In the genomic region with DNA sequence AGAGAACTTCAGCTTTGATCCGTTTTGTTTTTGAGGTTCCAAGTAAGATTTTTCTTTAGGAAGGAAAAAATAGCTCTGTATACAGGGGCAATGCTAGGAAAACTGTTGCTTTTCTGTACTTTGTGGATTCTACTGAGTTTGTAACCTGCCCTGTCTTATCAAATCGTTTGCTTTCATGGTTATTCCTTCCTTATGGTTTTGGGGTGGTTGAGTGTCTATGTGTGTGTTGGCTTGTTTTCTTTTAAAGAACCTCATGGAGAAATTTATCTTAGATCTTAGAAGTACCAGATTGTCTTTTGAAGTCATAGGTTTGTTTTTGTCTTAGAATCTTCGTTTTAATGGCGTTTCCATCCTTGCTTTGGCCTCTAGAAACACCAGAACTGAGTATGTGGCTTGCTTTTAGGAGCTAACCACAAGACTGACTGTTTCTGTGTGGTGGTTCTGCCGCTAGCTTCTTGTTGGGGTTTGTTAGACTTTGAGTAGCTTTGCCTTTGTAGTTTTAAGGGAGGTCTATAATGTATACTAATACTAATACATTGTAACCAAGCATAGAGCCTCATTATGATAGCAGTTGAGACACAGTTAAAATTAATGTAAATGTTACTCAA, we compare ENCODE assay signal across 18 cellular contexts.
A peak's percentile ranks its signal among the peaks of the same experiment; 100 is the strongest.
DNase-seq lines count a peak whose midpoint lies in the region; ATAC-seq, FAIRE-seq and TF ChIP-seq lines count a peak whose summit lies in the region.
"Had no signal": no experiment of that assay in that cellular context is flagged by ENCODE, and none has a peak within 500 bp of the region (broad histone marks: within the 10 kb centered on the region; RNA-seq: fewer than 3 reads in every experiment).

No MANE protein-coding gene starts in this region.

- H3K27me3 Mint-ChIP-seq in activated CD8-positive, alpha-beta T cell treated with anti-CD3 and anti-CD28 coated beads for 36 hours = no peaks in the 10 kb centered on the region
- H3K27me3 Mint-ChIP-seq in naive B cell = no peaks in the 10 kb centered on the region
- H3K27me3 Mint-ChIP-seq: dendritic cell treated with granulocyte-macrophage colony-stimulating factor and Interleukin-4, amounts not matched to agents 40 ng/mL and 50 ng/mL, for 4 days had no signal

- intact Hi-C loops in activated CD8-positive, alpha-beta T cell treated with anti-CD3 and anti-CD28 coated beads for 36 hours (cut with micrococcal nuclease) = no loop called here

- CTCF ChIA-PET in activated CD8-positive, alpha-beta T cell treated with anti-CD3 and anti-CD28 coated beads for 36 hours (lab: Charles Lee) = no interaction called here

- POLR2A ChIA-PET in activated CD8-positive, alpha-beta T cell treated with anti-CD3 and anti-CD28 coated beads for 36 hours (lab: Charles Lee) = no interaction called here

- FAIRE-seq in frontal cortex (lab: Jason Lieb, UNC) = no peak
- FAIRE-seq: endothelial cell of umbilical vein, H54 had no signal

- peak overlapping the region; percentile 32 to 53 for H3K27ac Mint-ChIP-seq in activated naive CD4-positive, alpha-beta T cell treated with anti-CD3 and anti-CD28 coated beads, Interleukin-2, amount 50 U/mL, for 72 hours
- peak overlapping the region; percentile 76 for H3K27ac Mint-ChIP-seq in activated CD8-positive, alpha-beta T cell treated with anti-CD3 and anti-CD28 coated beads for 36 hours
- peak overlapping the region in 4 of 6 donors; percentile 9 to 85 (median 68) for H3K27ac Mint-ChIP-seq in naive B cell
- H3K27ac Mint-ChIP-seq: dendritic cell treated with granulocyte-macrophage colony-stimulating factor and Interleukin-4, amounts not matched to agents 40 ng/mL and 50 ng/mL, for 4 days had no signal

- no peak for TF ChIP-seq CTCF in activated CD8-positive, alpha-beta T cell treated with anti-CD3 and anti-CD28 coated beads for 36 hours (IDR thresholded peaks at IDR 0.05)

- peak; percentile 44 to 78 for ATAC-seq in activated naive CD4-positive, alpha-beta T cell treated with anti-CD3 and anti-CD28 coated beads, Interleukin-2, amount 50 U/mL, for 72 hours
- ATAC-seq in activated CD8-positive, alpha-beta T cell treated with anti-CD3 and anti-CD28 coated beads for 36 hours = peak; percentile 52
- no peak for ATAC-seq in naive B cell (ENCODE audit: low read depth in 2 of 2)
- ATAC-seq: heart left ventricle, left lobe of liver had no signal

- peaks cover 71% of the 10 kb centered on the region for H3K4me1 Mint-ChIP-seq in activated CD8-positive, alpha-beta T cell treated with anti-CD3 and anti-CD28 coated beads for 36 hours (ENCODE audit: low read depth)
- peaks cover 20 to 62% (median 34%) of the 10 kb centered on the region in 3 donors for H3K4me1 Mint-ChIP-seq in naive B cell

- DNase-seq in activated naive CD4-positive, alpha-beta T cell treated with anti-CD3 and anti-CD28 coated beads, Interleukin-2, amount 50 U/mL, for 72 hours (ENCODE audit: low spot score in 2 of 2) = no peak
- no peak for DNase-seq in activated naive CD4-positive, alpha-beta T cell treated with Interleukin-2 at 50 U/mL for 16 hours
- DNase-seq in activated CD8-positive, alpha-beta T cell treated with anti-CD3 and anti-CD28 coated beads for 36 hours = no peak
- DNase-seq in naive B cell (no peak), GM19238 (ENCODE audit: insufficient read length, low spot score) (no peak), frontal cortex (ENCODE audit: low spot score in 2 of 2) (no peak), ureter (ENCODE audit: low spot score) (no peak)
- DNase-seq: amniotic stem cell, DMS79, heart left ventricle, NCI-H1105, NCI-H2029 treated with DMSO at 0.1 percent for 48 hours, NCI-H524, SK-N-SH had no signal

- no peak overlapping the region for H3K4me3 Mint-ChIP-seq in activated CD8-positive, alpha-beta T cell treated with anti-CD3 and anti-CD28 coated beads for 36 hours
- no peak overlapping the region for H3K4me3 Mint-ChIP-seq in naive B cell
- H3K4me3 Mint-ChIP-seq: dendritic cell treated with granulocyte-macrophage colony-stimulating factor and Interleukin-4, amounts not matched to agents 40 ng/mL and 50 ng/mL, for 4 days had no signal

- H3K36me3 Mint-ChIP-seq in activated naive CD4-positive, alpha-beta T cell treated with anti-CD3 and anti-CD28 coated beads, Interleukin-2, amount 50 U/mL, for 72 hours = no peaks in the 10 kb centered on the region
- H3K36me3 Mint-ChIP-seq in activated CD8-positive, alpha-beta T cell treated with anti-CD3 and anti-CD28 coated beads for 36 hours (ENCODE audit: low read depth) = peaks cover 5% of the 10 kb centered on the region
- H3K36me3 Mint-ChIP-seq in naive B cell = peaks cover 0 to 4% of the 10 kb centered on the region in 2 donors

- H3K9me3 Mint-ChIP-seq in activated naive CD4-positive, alpha-beta T cell treated with anti-CD3 and anti-CD28 coated beads, Interleukin-2, amount 50 U/mL, for 72 hours = no peaks in the 10 kb centered on the region
- no peaks in the 10 kb centered on the region for H3K9me3 Mint-ChIP-seq in activated CD8-positive, alpha-beta T cell treated with anti-CD3 and anti-CD28 coated beads for 36 hours
- H3K9me3 Mint-ChIP-seq in naive B cell = no peaks in the 10 kb centered on the region
- H3K9me3 Mint-ChIP-seq: dendritic cell treated with granulocyte-macrophage colony-stimulating factor and Interleukin-4, amounts not matched to agents 40 ng/mL and 50 ng/mL, for 4 days had no signal

Comparison
In these comparisons a context has a peak if more than half of its experiments do, and no peak if none do; other contexts are left out.
1. ATAC-seq: peak in activated naive CD4-positive, alpha-beta T cell treated with anti-CD3 and anti-CD28 coated beads, Interleukin-2, amount 50 U/mL, for 72 hours (2 of 2) and activated CD8-positive, alpha-beta T cell treated with anti-CD3 and anti-CD28 coated beads for 36 hours (single experiment); none in naive B cell (0 of 2).
2. Peak in every context shown above with its lines, with median percentiles within 50 percentile points of each other: H3K27ac Mint-ChIP-seq.